20 cellular contexts compared by ENCODE assay signal in the genomic region with DNA sequence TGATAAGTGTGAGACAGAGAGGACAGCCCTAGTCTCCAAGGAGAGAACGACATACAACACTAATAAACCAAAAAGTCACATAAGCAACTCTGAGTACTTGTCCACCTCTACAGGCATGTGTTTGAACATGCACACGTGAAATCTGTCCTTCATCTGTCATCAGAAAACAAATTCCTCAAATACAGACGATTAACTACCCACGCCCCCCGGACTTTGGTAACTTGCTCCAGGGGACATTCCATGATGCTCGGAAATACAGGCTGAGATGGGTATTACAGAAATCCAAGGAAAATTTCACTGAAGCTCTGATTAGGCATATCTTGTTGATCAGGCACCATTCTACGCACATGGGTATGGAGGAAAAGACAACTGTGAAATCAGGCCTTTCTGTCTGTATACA. TPM values are rescaled to one million over a fixed set of nuclear protein-coding genes. Genes with fewer than 3 reads are reported as not detected.
DNase-seq lines count a peak whose midpoint lies in the region; ATAC-seq, FAIRE-seq and TF ChIP-seq lines count a peak whose summit lies in the region.
"Had no signal": no experiment of that assay in that cellular context is flagged by ENCODE, and none has a peak within 500 bp of the region (broad histone marks: within the 10 kb centered on the region; RNA-seq: fewer than 3 reads in every experiment).

No MANE protein-coding gene starts in this region.

- DNase-seq in Right ventricle myocardium inferior (ENCODE audit: missing footprints) (no peak), cardiac septum (ENCODE audit: low spot score) (no peak), G401 (ENCODE audit: low spot score) (peak; percentile 36), cerebellar cortex (ENCODE audit: low spot score) (peak; percentile 5), right atrium auricular region (ENCODE audit: low spot score) (no peak), small intestine (no peak)
- DNase-seq: 8988T; Calu3; CD8-positive, alpha-beta T cell; DMS79 treated with DMSO at 0.1 percent for 48 hours; GOT3; H7; HFFc6; IMR-90 had no signal

- intact Hi-C loops in Right ventricle myocardium inferior (cut with DNase I) (no loop called here), cardiac septum (cut with DNase I) (no loop called here)

- H3K4me3 ChIP-seq in right atrium auricular region, result no peak overlapping the region
- H3K4me3 ChIP-seq in small intestine (ENCODE audit: low read depth in 1 of 2, low read length in 2 of 2), result no peak overlapping the region
- H3K4me3 ChIP-seq: BLaER1 treated with 17β-estradiol and CSF1 and Interleukin-3, amounts not matched to agents 10 nM and 100 nM; GM12878 had no signal

- no peak for FAIRE-seq in small intestine (lab: Jason Lieb, UNC)
- FAIRE-seq: GM12878 had no signal

- H3K9me3 ChIP-seq in right atrium auricular region (no peaks in the 10 kb centered on the region), small intestine (ENCODE audit: control insufficient read depth, low read depth) (no peaks in the 10 kb centered on the region)
- H3K9me3 ChIP-seq: BLaER1 treated with 17β-estradiol and CSF1 and Interleukin-3, amounts not matched to agents 10 nM and 100 nM had no signal

- ATAC-seq in Right ventricle myocardium inferior (peak; percentile 30), HG03196 (IDR thresholded peaks at IDR 0.05; ENCODE audit: unreplicated experiment) (no peak), HG03175 (IDR thresholded peaks at IDR 0.05; ENCODE audit: unreplicated experiment) (no peak)
- ATAC-seq: CD8-positive, alpha-beta T cell; GM12878; HCT116 had no signal

- 73 to 86% (median 85%) methylated on average over 7 of the region's 7 CpGs for WGBS in small intestine, 3 donors

- in situ Hi-C loops in G401 (cut with HindIII; ENCODE audit: low sequenced_read_pairs), result no loop called here

- no peak for TF ChIP-seq CTCF in right atrium auricular region (IDR thresholded peaks at IDR 0.05)

- H3K4me1 ChIP-seq in right atrium auricular region (peaks cover 0 to 78% of the 10 kb centered on the region in 2 donors), small intestine (ENCODE audit: control insufficient read depth in 2 of 2, insufficient read depth in 1 of 2, low read depth in 1 of 2, low read length in 1 of 2) (no peaks in the 10 kb centered on the region)

- H3K27ac ChIP-seq in right atrium auricular region (peak overlapping the region; percentile 86), small intestine (ENCODE audit: low read depth in 1 of 2, low read length in 1 of 2) (no peak overlapping the region)
- H3K27ac ChIP-seq: BLaER1 treated with 17β-estradiol and CSF1 and Interleukin-3, amounts not matched to agents 10 nM and 100 nM; HL-60 had no signal

- no peaks in the 10 kb centered on the region for H3K36me3 ChIP-seq in right atrium auricular region
- no peaks in the 10 kb centered on the region for H3K36me3 ChIP-seq in small intestine (ENCODE audit: control insufficient read depth in 2 of 2, insufficient read depth in 2 of 2, low read length in 2 of 2)

- no peaks in the 10 kb centered on the region for H3K27me3 ChIP-seq in right atrium auricular region
- no peaks in the 10 kb centered on the region for H3K27me3 ChIP-seq in small intestine (ENCODE audit: control insufficient read depth in 2 of 2, insufficient read depth in 2 of 2, low read length in 2 of 2)
- H3K27me3 ChIP-seq: BLaER1 treated with 17β-estradiol and CSF1 and Interleukin-3, amounts not matched to agents 10 nM and 100 nM had no signal

RNA-seq across cellular contexts. Expression of a gene that starts 57.8 kb away (rescaled TPM):
- total RNA-seq in Right ventricle myocardium inferior (23.3 TPM), cardiac septum (21.1 TPM), right atrium auricular region (10 to 100 TPM; 19.1 to 22.5 TPM)
- total RNA-seq in G401 (2014; rRNA removed; shearing (Covaris generic)), result 39.1 and 55.9 TPM in 2 replicates
- polyA plus RNA-seq in small intestine, result 10 to 100 TPM in 1 of 3 donors, 1 to 10 TPM in 2; 6.5 to 20.2 (median 8.4) TPM

RNA-seq across cellular contexts. Expression of a gene that starts 58.4 kb away (rescaled TPM):
- 20.5 TPM for total RNA-seq in Right ventricle myocardium inferior
- total RNA-seq in cardiac septum, result 13.3 TPM
- 17.7 and 23.8 TPM in 2 replicates for total RNA-seq in G401 (2014; rRNA removed; shearing (Covaris generic))
- total RNA-seq in right atrium auricular region, result 10 to 100 TPM in 1 of 2 donors, 1 to 10 TPM in 1; 9.4 to 15.0 TPM
- 10 to 100 TPM in 1 of 3 donors, 1 to 10 TPM in 2; 6.0 to 16.6 (median 8.1) TPM for polyA plus RNA-seq in small intestine

Comparison
In these comparisons a context has a peak if more than half of its experiments do, and no peak if none do; other contexts are left out.
1. DNase-seq: peak in G401 (single experiment) and cerebellar cortex (single experiment); none in Right ventricle myocardium inferior (single experiment), cardiac septum (single experiment), right atrium auricular region (single experiment) and small intestine (single experiment).
2. H3K27ac ChIP-seq: peak in right atrium auricular region (2 of 2); none in small intestine (0 of 2).